In genomic region chr13:106599875-106600797, GRCh38 we compare ENCODE assay signal across 12 cellular contexts. TPM values are rescaled to one million over a fixed set of nuclear protein-coding genes. Genes with fewer than 3 reads are reported as not detected.
DNase-seq lines count a peak whose midpoint lies in the region; ATAC-seq, FAIRE-seq and TF ChIP-seq lines count a peak whose summit lies in the region.
"Had no signal": no experiment of that assay in that cellular context is flagged by ENCODE, and none has a peak within 500 bp of the region (broad histone marks: within the 10 kb centered on the region; RNA-seq: fewer than 3 reads in every experiment).

No MANE protein-coding gene starts in this region.

- no peak overlapping the region for H3K27ac Mint-ChIP-seq in MCF 10A (ENCODE audit: low read depth, unreplicated experiment)

- peak; percentile 52 for FAIRE-seq in kidney (lab: Jason Lieb, UNC)

- ATAC-seq in GM21515 (IDR thresholded peaks at IDR 0.05; ENCODE audit: unreplicated experiment), result no peak
- ATAC-seq in HG03108 (IDR thresholded peaks at IDR 0.05; ENCODE audit: unreplicated experiment), result no peak

- no peaks in the 10 kb centered on the region for H3K36me3 ChIP-seq in breast epithelium
- H3K36me3 ChIP-seq in kidney (ENCODE audit: control insufficient read depth in 1 of 2, insufficient read depth in 2 of 2, low read length in 2 of 2), result no peaks in the 10 kb centered on the region
- no peaks in the 10 kb centered on the region for H3K36me3 ChIP-seq in tibial artery
- H3K36me3 ChIP-seq: sigmoid colon had no signal

- H3K36me3 Mint-ChIP-seq in MCF 10A (ENCODE audit: insufficient read depth, unreplicated experiment), result no peaks in the 10 kb centered on the region

- TF ChIP-seq CTCF in MCF 10A (IDR thresholded peaks at IDR 0.05; ENCODE audit: unreplicated experiment) (no peak), breast epithelium (IDR thresholded peaks at IDR 0.05) (no peak), kidney (IDR thresholded peaks at IDR 0.05; ENCODE audit: borderline replicate concordance, extremely low read depth, insufficient read depth) (no peak), tibial artery (IDR thresholded peaks at IDR 0.05) (no peak)

- no peak overlapping the region for H3K27ac ChIP-seq in breast epithelium
- no peak overlapping the region for H3K27ac ChIP-seq in kidney (ENCODE audit: low read depth in 2 of 2, low read length in 2 of 2)
- peak overlapping the region in 1 of 2 donors; percentile 3 for H3K27ac ChIP-seq in tibial artery
- H3K27ac ChIP-seq: sigmoid colon had no signal

- H3K9me3 ChIP-seq in breast epithelium (no peaks in the 10 kb centered on the region), kidney (ENCODE audit: control insufficient read depth in 1 of 2, low read length in 2 of 2) (no peaks in the 10 kb centered on the region), tibial artery (no peaks in the 10 kb centered on the region)
- H3K9me3 ChIP-seq: sigmoid colon had no signal

- H3K4me3 ChIP-seq in breast epithelium, result no peak overlapping the region
- H3K4me3 ChIP-seq in kidney (ENCODE audit: low read length in 2 of 2), result no peak overlapping the region
- no peak overlapping the region for H3K4me3 ChIP-seq in tibial artery
- H3K4me3 ChIP-seq: sigmoid colon had no signal

- intact Hi-C loops in MCF 10A (cut with micrococcal nuclease) (no loop called here), breast epithelium (cut with DNase I; ENCODE audit: low total_unique reads) (loop anchor here (10.0 kb wide), 1 partner anchor 845 kb away; no protein-coding TSS in a partner anchor), kidney (cut with DNase I) (no loop called here), tibial artery (cut with DNase I; ENCODE audit: low total_unique reads) (no loop called here)

- H3K9ac ChIP-seq in kidney (ENCODE audit: low read length in 2 of 2), result no peak overlapping the region

- H3K4me3 Mint-ChIP-seq in MCF 10A (ENCODE audit: unreplicated experiment), result no peak overlapping the region
- H3K4me3 Mint-ChIP-seq: CD8-positive, alpha-beta memory T cell had no signal

- POLR2A ChIA-PET in MCF 10A (lab: Yijun Ruan, JAX), result interaction anchor here (0.7 kb wide), 1 partner anchor 1203 kb away, joined by 3 read pairs; no protein-coding TSS in a partner anchor

- TF ChIP-seq POLR2A in breast epithelium (IDR thresholded peaks at IDR 0.05), result no peak

- no peaks in the 10 kb centered on the region for H3K27me3 Mint-ChIP-seq in MCF 10A (ENCODE audit: insufficient read depth, unreplicated experiment)

- BruUV-seq in MCF 10A (replicated peaks; lab: Mats Ljungman, UMichigan), result no TSS peak

- DNase-seq in MCF 10A (ENCODE audit: unreplicated experiment) (peak; percentile 24), breast epithelium (ENCODE audit: low spot score in 2 of 2) (no peak), amniotic epithelial cell (ENCODE audit: low read depth) (peak; percentile 60), kidney (no peak), tibial artery (no peak), NCI-H1092 (lab: John Stamatoyannopoulos, UW) (no peak)
- DNase-seq: CD8-positive, alpha-beta memory T cell; MV-4-11; NK-92 treated with Interleukin-12 subunit alpha and Interleukin-12 subunit beta, amount 100 ng/mL, for 24 hours; sigmoid colon had no signal

- H3K4me1 Mint-ChIP-seq in MCF 10A (ENCODE audit: insufficient read depth, unreplicated experiment), result no peaks in the 10 kb centered on the region

- CTCF ChIA-PET in MCF 10A (lab: Yijun Ruan, JAX), result interaction anchor here (1.0 kb wide), 1 partner anchor 20 kb away, joined by 5 read pairs; no protein-coding TSS in a partner anchor

- H3K4me1 ChIP-seq in breast epithelium (no peaks in the 10 kb centered on the region), kidney (ENCODE audit: control insufficient read depth in 1 of 2, insufficient read depth in 1 of 2, low read depth in 1 of 2, low read length in 2 of 2) (no peaks in the 10 kb centered on the region), tibial artery (peaks cover 0 to 55% (median 17%) of the 10 kb centered on the region in 4 donors)
- H3K4me1 ChIP-seq: sigmoid colon had no signal

- no peaks in the 10 kb centered on the region for H3K9me3 Mint-ChIP-seq in MCF 10A (ENCODE audit: unreplicated experiment)
- H3K9me3 Mint-ChIP-seq: CD8-positive, alpha-beta memory T cell had no signal

- H3K27me3 ChIP-seq in breast epithelium (no peaks in the 10 kb centered on the region), tibial artery (no peaks in the 10 kb centered on the region)
- H3K27me3 ChIP-seq: sigmoid colon had no signal

RNA-seq across cellular contexts. Expression of gene ARGLU1, which starts 32.2 kb away (rescaled TPM):
- total RNA-seq in MCF 10A (2022) (91.7 and 94.4 TPM in 2 replicates), breast epithelium (100 to 1,000 TPM; 122 to 181 (median 136) TPM), kidney (86.7 TPM)
- polyA plus RNA-seq in kidney (ENCODE audit: insufficient read depth, low read depth, low replicate concordance), result 39.0 TPM

Comparison
In these comparisons a context has a peak if more than half of its experiments do, and no peak if none do; other contexts are left out.
1. DNase-seq: peak in MCF 10A (single experiment) and amniotic epithelial cell (single experiment); none in breast epithelium (0 of 2), kidney (single experiment), tibial artery (0 of 2) and NCI-H1092 (single experiment).